Comparison of ENCODE assay signal across 8 cellular contexts in the genomic region with DNA sequence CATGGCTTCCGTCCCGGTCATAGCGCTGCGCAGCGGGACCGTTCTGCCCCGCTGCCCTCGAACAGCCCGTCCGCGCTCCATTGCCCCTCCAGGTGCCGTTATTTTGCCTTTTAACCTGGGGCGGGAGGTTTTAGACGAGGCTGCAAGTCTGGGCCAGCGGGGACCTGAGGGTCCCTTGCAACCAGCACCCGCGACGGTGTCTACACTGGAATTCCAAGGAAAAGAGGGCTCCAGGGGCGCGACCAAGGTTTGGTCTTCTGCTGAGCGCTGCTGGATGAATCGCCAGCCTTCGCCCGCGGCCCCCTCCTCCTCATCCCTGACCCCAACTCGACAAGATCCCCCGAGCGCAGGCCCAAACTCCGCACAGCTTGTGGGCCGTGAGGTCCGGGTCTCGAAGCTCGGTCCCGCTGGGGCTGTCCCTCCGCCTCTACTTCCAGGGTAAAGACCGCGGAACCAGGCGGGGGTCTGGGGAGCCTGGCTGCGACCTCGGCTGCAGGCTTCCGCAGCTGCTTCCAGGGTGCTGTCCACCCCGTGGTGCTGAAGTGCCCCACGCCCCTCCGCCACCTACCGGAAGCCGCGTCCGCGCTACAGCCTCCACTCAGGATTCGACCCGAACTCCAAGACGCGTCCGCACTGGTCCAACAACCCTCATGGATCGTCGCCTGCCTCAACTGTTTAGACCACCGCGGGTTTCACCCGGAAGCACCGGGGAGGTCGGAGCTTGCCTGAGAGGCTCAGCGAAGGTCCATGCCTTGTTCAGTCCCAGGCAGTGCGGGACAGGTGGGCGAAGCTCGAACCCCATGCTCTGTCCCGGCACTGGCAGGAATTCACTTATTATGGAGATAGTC. TPM values are rescaled to one million over a fixed set of nuclear protein-coding genes. Genes with fewer than 3 reads are reported as not detected.
DNase-seq lines count a peak whose midpoint lies in the region; FAIRE-seq and TF ChIP-seq lines count a peak whose summit lies in the region.

No MANE protein-coding gene starts in this region.

- WGBS in mammary epithelial cell (ENCODE audit: low coverage, missing lambda C conversion rate): 8% methylated on average over 53 of the region's 66 CpGs

- CTCF ChIA-PET in mammary epithelial cell (lab: Charles Lee; ENCODE audit: low non-redundant PET): no interaction called here

- no peak overlapping the region for H3K27ac ChIP-seq in WERI-Rb-1
- no peak overlapping the region for H3K27ac ChIP-seq in mammary epithelial cell (ENCODE audit: insufficient read depth, low read depth, low read length)

- H3K9me3 ChIP-seq in WERI-Rb-1 (ENCODE audit: severe bottlenecking) (peaks cover 12% of the 10 kb centered on the region), mammary epithelial cell (replicated peaks; ENCODE audit: insufficient read depth, low read length) (no peaks in the 10 kb centered on the region)

- H3K9ac ChIP-seq in mammary epithelial cell (ENCODE audit: insufficient read depth, low read length): no peak overlapping the region

- intact Hi-C loops in mammary epithelial cell (cut with micrococcal nuclease): loop anchor here (10.0 kb wide), 2 partner anchors 55 to 495 kb away; no protein-coding TSS in a partner anchor

- H3K4me3 ChIP-seq in WERI-Rb-1 (ENCODE audit: low read depth, low read length) (no peak overlapping the region), mammary epithelial cell (replicated peaks in 1 of 3; ENCODE audit: insufficient read depth in 1 of 3, low read depth in 2 of 3, low read length in 3 of 3) (no peak overlapping the region)

- H3K79me2 ChIP-seq in mammary epithelial cell (ENCODE audit: insufficient read depth, low read length): no peaks in the 10 kb centered on the region

- in situ Hi-C loops in mammary epithelial cell (cut with MboI; ENCODE audit: low sequenced_read_pairs in 2 of 2): loop anchor here (25.0 kb wide), 1 partner anchor 298 kb away; no protein-coding TSS in a partner anchor

- no peaks in the 10 kb centered on the region for H3K36me3 ChIP-seq in WERI-Rb-1
- no peaks in the 10 kb centered on the region for H3K36me3 ChIP-seq in mammary epithelial cell (ENCODE audit: insufficient read depth, low read length)

- H3K27me3 ChIP-seq in WERI-Rb-1 (ENCODE audit: insufficient read depth, low read depth, severe bottlenecking): no peaks in the 10 kb centered on the region
- peaks cover 13% of the 10 kb centered on the region for H3K27me3 ChIP-seq in mammary epithelial cell (ENCODE audit: insufficient read depth, low read length)

- H3K4me2 ChIP-seq in mammary epithelial cell (ENCODE audit: insufficient read depth, low read depth, low read length): peak overlapping the region; percentile 52

- BruUV-seq in mammary epithelial cell (replicated peaks; lab: Mats Ljungman, UMichigan): no TSS peak

- H2AFZ ChIP-seq in mammary epithelial cell (ENCODE audit: low read depth, low read length): no peak overlapping the region

- H3K4me1 ChIP-seq in mammary epithelial cell (ENCODE audit: insufficient read depth, low read length): peaks cover 27% of the 10 kb centered on the region

- FAIRE-seq in GM19239 (lab: Jason Lieb, UNC): no peak

- no peaks in the 10 kb centered on the region for H4K20me1 ChIP-seq in mammary epithelial cell (ENCODE audit: insufficient read depth, low read length)

- dilution Hi-C loops in mammary epithelial cell (cut with HindIII; ENCODE audit: low sequenced_read_pairs): loop anchor here (10.0 kb wide), 1 partner anchor 285 kb away; the partner anchor contains the start of gene CHCT1

- TF ChIP-seq CTCF in WERI-Rb-1 (IDR thresholded peaks at IDR 0.05; ENCODE audit: low read depth, low read length): no peak
- TF ChIP-seq CTCF in mammary epithelial cell (conservative IDR thresholded peaks at IDR 0.05 in 1 of 2, IDR thresholded peaks at IDR 0.05 in 1 of 2; ENCODE audit: extremely low read depth in 1 of 2, insufficient read depth in 1 of 2, low read depth in 1 of 2, low read length in 2 of 2): peak; percentile 43 to 82

- peak; percentile 62 for DNase-seq in GM19239 (ENCODE audit: insufficient read length, low spot score)
- DNase-seq in WERI-Rb-1: peak; percentile 8
- DNase-seq in mammary epithelial cell: peak; percentile 34
- DNase-seq in kidney glomerular epithelial cell (lab: John Stamatoyannopoulos, UW): peak; percentile 5
- DNase-seq in stimulated activated CD4-positive, alpha-beta T cell treated with anti-CD3 and anti-CD28 coated beads, Interleukin-2, amount 100 ng/mL, for 48 hours: peak; percentile 58 to 61
- DNase-seq in AML-193 (lab: John Stamatoyannopoulos, UW): no peak
- no peak for DNase-seq in NCI-H2196 treated with DMSO at 0.1 percent for 48 hours (lab: John Stamatoyannopoulos, UW; ENCODE audit: unreplicated experiment)
- no peak for DNase-seq in NCI-H748 treated with DMSO at 0.1 percent for 48 hours (lab: John Stamatoyannopoulos, UW)

RNA-seq across cellular contexts. Expression of gene CA4, which starts 10.1 kb away (rescaled TPM):
- total RNA-seq in mammary epithelial cell: not detected
- not detected for polyA plus RNA-seq in mammary epithelial cell
- not detected for polyA minus RNA-seq in mammary epithelial cell

Comparison
In these comparisons a context has a peak if more than half of its experiments do, and no peak if none do; other contexts are left out.
1. DNase-seq: peak in GM19239 (single experiment), WERI-Rb-1 (single experiment), mammary epithelial cell (single experiment), kidney glomerular epithelial cell (single experiment) and stimulated activated CD4-positive, alpha-beta T cell treated with anti-CD3 and anti-CD28 coated beads, Interleukin-2, amount 100 ng/mL, for 48 hours (2 of 2); none in AML-193 (0 of 2), NCI-H2196 treated with DMSO at 0.1 percent for 48 hours (single experiment) and NCI-H748 treated with DMSO at 0.1 percent for 48 hours (single experiment).